ENCODE assay signal across 24 cellular contexts in genomic region chr14:71532790-71533189, GRCh38.
DNase-seq lines count a peak whose midpoint lies in the region; ATAC-seq and TF ChIP-seq lines count a peak whose summit lies in the region.
"Had no signal": no experiment of that assay in that cellular context is flagged by ENCODE, and none has a peak within 500 bp of the region (broad histone marks: within the 10 kb centered on the region; RNA-seq: fewer than 3 reads in every experiment).

No MANE protein-coding gene starts in this region.

- no peaks in the 10 kb centered on the region for H3K27me3 Mint-ChIP-seq in activated CD4-positive, alpha-beta T cell treated with anti-CD3 and anti-CD28 coated beads, Interleukin-2, amount 10 ng/mL, durations not matched to agents 24 days and 14 days
- H3K27me3 Mint-ChIP-seq: memory B cell; natural killer cell treated with Interleukin-12 subunit alpha and Interleukin-12 subunit beta and Interleukin-15 and Interleukin-18, amount 100 ng/mL, for 72 hours had no signal

- H3K4me3 Mint-ChIP-seq in activated CD4-positive, alpha-beta T cell treated with anti-CD3 and anti-CD28 coated beads, Interleukin-2, amount 10 ng/mL, durations not matched to agents 24 days and 14 days = no peak overlapping the region
- H3K4me3 Mint-ChIP-seq: activated T-cell treated with anti-CD3 and anti-CD28 coated beads, Interleukin-2, amount 50 U/mL, for 72 hours; CD14-positive monocyte; memory B cell; natural killer cell treated with Interleukin-12 subunit alpha and Interleukin-12 subunit beta and Interleukin-15 and Interleukin-18, amount 100 ng/mL, for 72 hours; T-helper 2 cell treated with Interferon-gamma antibody and Interleukin-4, amounts not matched to agents 5 μg/mL and 100 μg/mL, for 36 hours had no signal

- ATAC-seq in HG02970 (IDR thresholded peaks at IDR 0.05; ENCODE audit: low FRiP score, unreplicated experiment) (no peak), left cardiac atrium (no peak)
- ATAC-seq: activated T-cell treated with anti-CD3 and anti-CD28 coated beads, Interleukin-2, amount 50 U/mL, for 72 hours; body of pancreas; natural killer cell treated with Interleukin-12 subunit alpha and Interleukin-12 subunit beta and Interleukin-15 and Interleukin-18, amount 100 ng/mL, for 72 hours; Panc1 had no signal

- WGBS in mesodermal cell (ENCODE audit: insufficient coverage in 2 of 2), 2 experiments = no CpG with 5 or more reads among the region's 3 CpGs

- TF ChIP-seq CTCF in ascending aorta (IDR thresholded peaks at IDR 0.05) = no peak

- peaks cover 12% of the 10 kb centered on the region for H3K4me1 Mint-ChIP-seq in activated CD4-positive, alpha-beta T cell treated with anti-CD3 and anti-CD28 coated beads, Interleukin-2, amount 10 ng/mL, durations not matched to agents 24 days and 14 days
- H3K4me1 Mint-ChIP-seq: CD14-positive monocyte had no signal

- H3K36me3 ChIP-seq in ascending aorta = no peaks in the 10 kb centered on the region
- peaks cover 5% of the 10 kb centered on the region for H3K36me3 ChIP-seq in mesodermal cell (ENCODE audit: control insufficient read depth, insufficient read depth, low read length)
- H3K36me3 ChIP-seq in MG63 = no peaks in the 10 kb centered on the region; the same call in 1 of the 2 replicates
- H3K36me3 ChIP-seq: prostate gland, vagina had no signal

- H3K36me3 Mint-ChIP-seq in activated CD4-positive, alpha-beta T cell treated with anti-CD3 and anti-CD28 coated beads, Interleukin-2, amount 10 ng/mL, durations not matched to agents 24 days and 14 days (ENCODE audit: low read depth) = peaks cover 29% of the 10 kb centered on the region
- H3K36me3 Mint-ChIP-seq: natural killer cell treated with Interleukin-12 subunit alpha and Interleukin-12 subunit beta and Interleukin-15 and Interleukin-18, amount 100 ng/mL, for 72 hours had no signal

- peak overlapping the region; percentile 11 for H3K27ac Mint-ChIP-seq in activated CD4-positive, alpha-beta T cell treated with anti-CD3 and anti-CD28 coated beads, Interleukin-2, amount 10 ng/mL, durations not matched to agents 24 days and 14 days
- H3K27ac Mint-ChIP-seq: activated T-cell treated with anti-CD3 and anti-CD28 coated beads, Interleukin-2, amount 50 U/mL, for 72 hours; CD14-positive monocyte; memory B cell; T-helper 2 cell treated with Interferon-gamma antibody and Interleukin-4, amounts not matched to agents 5 μg/mL and 100 μg/mL, for 36 hours had no signal

- H3K4me3 ChIP-seq in ascending aorta = no peak overlapping the region
- no peak overlapping the region for H3K4me3 ChIP-seq in mesodermal cell (ENCODE audit: extremely low read depth, insufficient read depth, low read length, poor library complexity, severe bottlenecking)
- H3K4me3 ChIP-seq in MG63 = no peak overlapping the region
- H3K4me3 ChIP-seq: body of pancreas, prostate gland, vagina had no signal

- H3K4me1 ChIP-seq in ascending aorta (peaks cover 0 to 30% of the 10 kb centered on the region in 2 donors), mesodermal cell (ENCODE audit: control insufficient read depth, insufficient read depth, low read length, poor library complexity, severe bottlenecking) (peaks cover 2% of the 10 kb centered on the region)
- H3K4me1 ChIP-seq: prostate gland had no signal

- H3K27ac ChIP-seq in ascending aorta (peak overlapping the region; percentile 67 to 73), mesodermal cell (ENCODE audit: low read depth, low read length, severe bottlenecking) (peak overlapping the region; percentile 58)
- H3K27ac ChIP-seq: body of pancreas, prostate gland, vagina had no signal

- H3K27me3 ChIP-seq in ascending aorta (no peaks in the 10 kb centered on the region), MG63 (no peaks in the 10 kb centered on the region)
- H3K27me3 ChIP-seq: body of pancreas, vagina had no signal

- intact Hi-C loops in activated CD4-positive, alpha-beta T cell treated with anti-CD3 and anti-CD28 coated beads, Interleukin-2, amount 10 ng/mL, durations not matched to agents 24 days and 14 days (cut with micrococcal nuclease) = no loop called here
- intact Hi-C loops in ascending aorta (cut with DNase I) = loop anchor here (5.0 kb wide), 1 partner anchor 90 kb away; no protein-coding TSS in a partner anchor
- intact Hi-C loops in left cardiac atrium (cut with DNase I) = no loop called here

- no peaks in the 10 kb centered on the region for H3K9me3 ChIP-seq in ascending aorta
- no peaks in the 10 kb centered on the region for H3K9me3 ChIP-seq in mesodermal cell (ENCODE audit: control insufficient read depth, low read length)
- no peaks in the 10 kb centered on the region for H3K9me3 ChIP-seq in MG63
- H3K9me3 ChIP-seq: body of pancreas, prostate gland, vagina had no signal

- no peak for DNase-seq in activated CD4-positive, alpha-beta T cell treated with anti-CD3 and anti-CD28 coated beads, Interleukin-2, amount 10 ng/mL, durations not matched to agents 24 days and 14 days
- no peak for DNase-seq in activated CD4-positive, alpha-beta T cell treated with anti-CD3 and anti-CD28 coated beads, Interleukin-2, amount 50 U/mL, for 1 hour
- DNase-seq in ascending aorta (ENCODE audit: low spot score in 2 of 2) = no peak
- DNase-seq in MV-4-11 (lab: John Stamatoyannopoulos, UW) = no peak
- no peak for DNase-seq in MG63
- no peak for DNase-seq in left cardiac atrium
- DNase-seq: ACHN; activated CD4-positive, CD25-positive, alpha-beta regulatory T cell treated with anti-CD3 and anti-CD28 coated beads, Interleukin-2, amount 50 U/mL, for 72 hours; activated naive CD4-positive, alpha-beta T cell treated with anti-CD3 and anti-CD28 coated beads, Interleukin-2, amount 50 U/mL, for 16 hours; activated T-cell treated with anti-CD3 and anti-CD28 coated beads, Interleukin-2, amount 50 U/mL, for 72 hours; body of pancreas; GF-D8; hippocampal formation; kidney; NCI-H1105 had no signal

- H3K9me3 Mint-ChIP-seq in activated CD4-positive, alpha-beta T cell treated with anti-CD3 and anti-CD28 coated beads, Interleukin-2, amount 10 ng/mL, durations not matched to agents 24 days and 14 days = no peaks in the 10 kb centered on the region
- H3K9me3 Mint-ChIP-seq: activated T-cell treated with anti-CD3 and anti-CD28 coated beads, Interleukin-2, amount 50 U/mL, for 72 hours; CD14-positive monocyte; memory B cell; natural killer cell treated with Interleukin-12 subunit alpha and Interleukin-12 subunit beta and Interleukin-15 and Interleukin-18, amount 100 ng/mL, for 72 hours; T-helper 2 cell treated with Interferon-gamma antibody and Interleukin-4, amounts not matched to agents 5 μg/mL and 100 μg/mL, for 36 hours had no signal
